Comparison of ENCODE assay signal across 8 cellular contexts in the genomic region with DNA sequence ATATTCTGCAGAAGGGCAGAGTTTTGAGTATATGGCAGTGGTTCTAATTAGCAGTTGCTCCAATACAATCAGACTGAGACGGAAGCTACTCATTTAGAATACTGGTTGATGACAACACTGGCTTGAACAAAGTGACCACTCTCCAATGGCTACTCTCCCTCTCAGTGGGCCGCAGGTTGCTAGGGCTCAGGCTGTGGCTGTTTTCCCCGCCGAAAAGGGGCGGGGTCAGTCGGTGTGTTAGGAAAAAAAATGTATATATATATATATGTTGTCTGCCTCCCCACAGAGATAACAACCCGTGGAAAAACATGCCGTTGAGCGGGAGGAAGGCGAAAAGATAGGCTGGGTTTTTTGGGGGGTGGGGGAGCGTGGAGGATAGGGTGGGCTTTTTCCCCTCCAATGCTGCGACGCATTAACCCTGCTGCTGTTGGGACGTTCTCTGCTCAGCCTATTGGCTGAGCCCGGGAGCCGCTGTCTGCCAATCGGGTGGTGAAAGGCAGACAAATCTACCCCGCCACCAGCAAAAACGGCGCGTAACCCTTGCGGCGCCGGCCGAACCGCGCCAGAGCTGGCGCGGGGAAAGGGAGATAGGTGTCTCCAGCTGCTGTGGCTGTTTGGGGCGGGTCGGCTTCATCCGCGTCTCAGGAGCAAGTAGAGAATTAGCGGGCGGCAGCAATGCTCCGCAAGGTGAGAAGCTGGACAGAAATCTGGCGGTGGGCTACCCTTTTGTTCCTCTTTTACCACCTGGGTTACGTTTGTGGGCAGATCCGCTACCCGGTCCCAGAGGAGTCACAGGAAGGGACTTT. TPM values are rescaled to one million over a fixed set of nuclear protein-coding genes. Genes with fewer than 3 reads are reported as not detected.
A peak's percentile ranks its signal among the peaks of the same experiment; 100 is the strongest.
DNase-seq lines count a peak whose midpoint lies in the region; ATAC-seq and TF ChIP-seq lines count a peak whose summit lies in the region.

Gene PCDHGC4, plus strand, starts transcription at position 532 of the 806 bp plus-strand sequence. Its CDS starts 144 bp downstream, at position 676.

- dilution Hi-C loops in mammary epithelial cell (cut with HindIII; ENCODE audit: low sequenced_read_pairs) = loop anchor here (5.0 kb wide), 1 partner anchor 38 kb away; no protein-coding TSS in a partner anchor

- H3K9ac ChIP-seq in HUES48 (ENCODE audit: low read depth, low read length) (no peak within 1 kb of the TSS), mammary epithelial cell (ENCODE audit: insufficient read depth, low read length) (no peak within 1 kb of the TSS)

- 25% methylated on average over 27 of the region's 40 CpGs for WGBS in mammary epithelial cell (ENCODE audit: low coverage, missing lambda C conversion rate)

- intact Hi-C loops in mammary epithelial cell (cut with micrococcal nuclease) = no loop called here
- intact Hi-C loops in left colon (cut with DNase I, micrococcal nuclease) = no loop called here

- DNase-seq in AG04450 (ENCODE audit: low read depth, low spot score) (no peak), mammary epithelial cell (no peak), left colon (no peak), thoracic aorta (ENCODE audit: low spot score) (no peak), kidney tubule cell (ENCODE audit: low spot score) (no peak)

- H3K4me1 ChIP-seq in HUES48 (ENCODE audit: control insufficient read depth, insufficient read depth, low read length) (peaks cover 18% of the 10 kb centered on the region), mammary epithelial cell (ENCODE audit: insufficient read depth, low read length) (peaks cover 37% of the 10 kb centered on the region), thoracic aorta (ENCODE audit: control insufficient read depth in 1 of 2, low read depth in 2 of 2) (peaks cover 35 to 78% of the 10 kb centered on the region in 2 donors)

- H3K9me3 ChIP-seq in AG04450 (ENCODE audit: control insufficient read depth, insufficient read depth, low read length) = peaks cover 16% of the 10 kb centered on the region
- H3K9me3 ChIP-seq in HUES48 (ENCODE audit: control insufficient read depth, insufficient read depth, low read length) = no peaks in the 10 kb centered on the region
- H3K9me3 ChIP-seq in mammary epithelial cell (replicated peaks; ENCODE audit: insufficient read depth, low read length) = no peaks in the 10 kb centered on the region
- H3K9me3 ChIP-seq in thoracic aorta = no peaks in the 10 kb centered on the region

- H3K4me3 ChIP-seq in AG04450 (ENCODE audit: low read depth, low read length) (0 out of 2 replicates have a peak within 1 kb of the TSS, but pooled peaks have one; percentile 4), HUES48 (ENCODE audit: low read depth, low read length) (peak within 1 kb of the TSS; percentile 70), mammary epithelial cell (replicated peaks in 1 of 3; ENCODE audit: insufficient read depth in 1 of 3, low read depth in 2 of 3, low read length in 3 of 3) (peak within 1 kb of the TSS in 1 of 3 experiments; percentile 4), thoracic aorta (peak within 1 kb of the TSS; percentile 72)

- peak within 1 kb of the TSS; percentile 50 for H2AFZ ChIP-seq in mammary epithelial cell (ENCODE audit: low read depth, low read length)

- no peak within 1 kb of the TSS for H3K27ac ChIP-seq in AG04450 (ENCODE audit: low read depth, low read length)
- peak within 1 kb of the TSS; percentile 71 for H3K27ac ChIP-seq in HUES48 (ENCODE audit: low read depth, low read length)
- H3K27ac ChIP-seq in mammary epithelial cell (ENCODE audit: insufficient read depth, low read depth, low read length) = no peak within 1 kb of the TSS
- H3K27ac ChIP-seq in thoracic aorta = no peak within 1 kb of the TSS

- CTCF ChIA-PET in AG04450 (lab: Charles Lee) (interaction anchor here (1.0 to 1.4 kb wide), 5 partner anchors 40 to 82 kb away, joined by 3 to 7 read pairs (median 6); no protein-coding TSS in a partner anchor), mammary epithelial cell (lab: Charles Lee; ENCODE audit: low non-redundant PET) (no interaction called here)

- peaks cover 62% of the 10 kb centered on the region for H3K79me2 ChIP-seq in mammary epithelial cell (ENCODE audit: insufficient read depth, low read length)

- peak within 1 kb of the TSS; percentile 68 for H3K4me2 ChIP-seq in mammary epithelial cell (ENCODE audit: insufficient read depth, low read depth, low read length)

- H3K36me3 ChIP-seq in HUES48 (ENCODE audit: control insufficient read depth, insufficient read depth, low read length) (no peaks in the 10 kb centered on the region), mammary epithelial cell (ENCODE audit: insufficient read depth, low read length) (no peaks in the 10 kb centered on the region), thoracic aorta (no peaks in the 10 kb centered on the region)

- POLR2A ChIA-PET in AG04450 (lab: Yijun Ruan, JAX) = no interaction called here

- ATAC-seq in left colon (peak; percentile 64), thoracic aorta (ENCODE audit: insufficient number of reproducible peaks, low FRiP score, low read depth) (no peak), HG02571 (IDR thresholded peaks at IDR 0.05; ENCODE audit: unreplicated experiment) (no peak), GM21381 (IDR thresholded peaks at IDR 0.05; ENCODE audit: unreplicated experiment) (no peak)

- H3K27me3 ChIP-seq in AG04450 (ENCODE audit: control insufficient read depth, insufficient read depth, low read length) (no peaks in the 10 kb centered on the region), HUES48 (ENCODE audit: control insufficient read depth, insufficient read depth, low read length) (peaks cover 47% of the 10 kb centered on the region), mammary epithelial cell (ENCODE audit: insufficient read depth, low read length) (no peaks in the 10 kb centered on the region), thoracic aorta (replicated peaks; ENCODE audit: insufficient read depth) (no peaks in the 10 kb centered on the region)

- no TSS peak for BruUV-seq in mammary epithelial cell (replicated peaks; lab: Mats Ljungman, UMichigan)

- no peaks in the 10 kb centered on the region for H4K20me1 ChIP-seq in mammary epithelial cell (ENCODE audit: insufficient read depth, low read length)

- TF ChIP-seq CTCF in AG04450 (IDR thresholded peaks at IDR 0.05; ENCODE audit: low read depth, low read length) = no peak
- no peak for TF ChIP-seq CTCF in mammary epithelial cell (conservative IDR thresholded peaks at IDR 0.05 in 1 of 2, IDR thresholded peaks at IDR 0.05 in 1 of 2; ENCODE audit: extremely low read depth in 1 of 2, insufficient read depth in 1 of 2, low read depth in 1 of 2, low read length in 2 of 2)
- no peak for TF ChIP-seq CTCF in thoracic aorta (IDR thresholded peaks at IDR 0.05)

- in situ Hi-C loops in mammary epithelial cell (cut with MboI; ENCODE audit: low sequenced_read_pairs in 2 of 2) = no loop called here

RNA-seq across cellular contexts. Expression of gene PCDHGC4, which starts in this region (rescaled TPM):
- polyA plus RNA-seq in AG04450 (2011; rRNA removed) (0.46 and 0.83 TPM in 2 replicates), mammary epithelial cell (0.14 TPM)
- polyA minus RNA-seq in AG04450 (2011; rRNA and poly(A)+ RNA removed) = 6.0 and 7.6 TPM in 2 replicates
- total RNA-seq in mammary epithelial cell (1 to 10 TPM; 1.2 to 2.7 TPM), left colon (under 1 TPM; 0.64 to 0.92 TPM), thoracic aorta (1 to 10 TPM; 6.4 to 7.9 TPM)
- 0.21 TPM for polyA minus RNA-seq in mammary epithelial cell

Comparison
In these comparisons a context has a peak if more than half of its experiments do, and no peak if none do; other contexts are left out.
1. Peak in ATAC-seq in left colon; RNA of the gene not detected or under 1 TPM.